In genomic region chr14:63543826-63544320, GRCh38 we compare ENCODE assay signal across 8 cellular contexts. TPM values are rescaled to one million over a fixed set of nuclear protein-coding genes. Genes with fewer than 3 reads are reported as not detected.
DNase-seq lines count a peak whose midpoint lies in the region; ATAC-seq and TF ChIP-seq lines count a peak whose summit lies in the region.

No MANE protein-coding gene starts in this region.

- peak overlapping the region; percentile 78 for H3K4me2 ChIP-seq in mesendoderm (ENCODE audit: low read length)

- peak overlapping the region; percentile 93 for H3K56ac ChIP-seq in mesendoderm (ENCODE audit: low read length)

- H3K18ac ChIP-seq in mesendoderm (ENCODE audit: low read length): peak overlapping the region; percentile 83

- no peak overlapping the region for H2BK15ac ChIP-seq in mesendoderm (replicated peaks; ENCODE audit: low read depth)

- peaks cover 2% of the 10 kb centered on the region for H3K79me1 ChIP-seq in mesendoderm (ENCODE audit: low read length)

- H3K36me3 ChIP-seq in mesendoderm (ENCODE audit: control insufficient read depth, insufficient read depth, low read length) (peaks cover 2% of the 10 kb centered on the region), vagina (peaks cover 0 to 6% of the 10 kb centered on the region in 2 donors)

- H4K5ac ChIP-seq in mesendoderm (ENCODE audit: low read length): no peak overlapping the region

- DNase-seq in NB4 (ENCODE audit: low read depth): no peak
- peak in 1 of 2 donors; percentile 9 for DNase-seq in cardiac fibroblast (ENCODE audit: low read depth in 2 of 2)
- DNase-seq in mesendoderm: no peak
- DNase-seq in vagina (ENCODE audit: extremely low spot score in 2 of 2): no peak
- DNase-seq in middle frontal gyrus (ENCODE audit: extremely low spot score, low spot score): no peak
- DNase-seq in iPS-NIHi11 (ENCODE audit: low spot score): no peak

- H3K9me3 ChIP-seq in vagina: no peaks in the 10 kb centered on the region

- H3K9ac ChIP-seq in mesendoderm (ENCODE audit: low read length): peak overlapping the region; percentile 96

- H3K27ac ChIP-seq in C4-2B (peak overlapping the region; percentile 92), mesendoderm (ENCODE audit: low read depth, low read length) (peak overlapping the region; percentile 94), vagina (peak overlapping the region; percentile 80)

- TF ChIP-seq POLR2A in NB4 (IDR thresholded peaks at IDR 0.05; ENCODE audit: extremely low read depth, insufficient read length) (no peak), vagina (IDR thresholded peaks at IDR 0.05) (no peak)

- no CpG with 5 or more reads among the region's 20 CpGs for WGBS in mesendoderm (ENCODE audit: extremely low coverage, insufficient coverage, low lambda C conversion rate)

- no peaks in the 10 kb centered on the region for H3K4me1 ChIP-seq in mesendoderm (ENCODE audit: control insufficient read depth, low read depth, low read length)
- peaks cover 18% of the 10 kb centered on the region for H3K4me1 ChIP-seq in vagina

- intact Hi-C loops in vagina (cut with DNase I): loop anchor here (5.0 kb wide), 1 partner anchor 98 kb away; the partner anchor contains the start of gene WDR89

- no peak overlapping the region for H4K8ac ChIP-seq in mesendoderm (ENCODE audit: low read depth, low read length)

- H3K27me3 ChIP-seq in mesendoderm (ENCODE audit: insufficient read depth, low read length, poor library complexity) (no peaks in the 10 kb centered on the region), vagina (no peaks in the 10 kb centered on the region)

- H3K4ac ChIP-seq in mesendoderm (ENCODE audit: low read depth, low read length): peak overlapping the region; percentile 60

- H2BK120ac ChIP-seq in mesendoderm (ENCODE audit: low read depth, low read length): no peak overlapping the region

- H3K23ac ChIP-seq in mesendoderm (ENCODE audit: low read length): no peak overlapping the region

- ATAC-seq in GM19463 (IDR thresholded peaks at IDR 0.05; ENCODE audit: unreplicated experiment): peak; percentile 24

- no peak overlapping the region for H2AK5ac ChIP-seq in mesendoderm (ENCODE audit: low read length)

- peaks cover 20% of the 10 kb centered on the region for H3K79me2 ChIP-seq in mesendoderm (ENCODE audit: control insufficient read depth, insufficient read depth, low read length)

- H3K4me3 ChIP-seq in NB4 (ENCODE audit: low read depth, low read length): peak overlapping the region; percentile 85
- H3K4me3 ChIP-seq in cardiac fibroblast (replicated peaks in 1 of 2; ENCODE audit: low read depth in 2 of 2, low read length in 2 of 2): peak overlapping the region; percentile 92 to 96
- H3K4me3 ChIP-seq in mesendoderm (ENCODE audit: low read length): peak overlapping the region; percentile 90
- H3K4me3 ChIP-seq in vagina: peak overlapping the region; percentile 76 to 84

- TF ChIP-seq CTCF in C4-2B (conservative IDR thresholded peaks at IDR 0.05): no peak
- no peak for TF ChIP-seq CTCF in NB4 (IDR thresholded peaks at IDR 0.05; ENCODE audit: low read depth, low read length)
- no peak for TF ChIP-seq CTCF in cardiac fibroblast (IDR thresholded peaks at IDR 0.05; ENCODE audit: low read depth, low read length)
- no peak for TF ChIP-seq CTCF in vagina (IDR thresholded peaks at IDR 0.05)

- peak overlapping the region; percentile 65 for H2BK5ac ChIP-seq in mesendoderm (ENCODE audit: low read length)

RNA-seq across cellular contexts. Expression of gene PPP2R5E, which starts 0.7 kb away (rescaled TPM):
- polyA plus RNA-seq in mesendoderm (2013, experiment 1 of 2): 40.7 TPM
- polyA plus RNA-seq in mesendoderm (2013, experiment 2 of 2): 41.7 TPM
- total RNA-seq in vagina: 22.6 TPM
